In genomic region chr19:2507109-2507508, GRCh38 we compare ENCODE assay signal across 1 cellular context.
TF ChIP-seq lines count a peak whose summit lies in the region.

No MANE protein-coding gene starts in this region.

TF ChIP-seq in K562, 482 proteins besides CTCF, POLR2A, EP300 and RAD21 (continued from another document and continues in another):
- TF ChIP-seq ZBTB40 (IDR thresholded peaks at IDR 0.05) (0 out of 2 replicates have a peak, but pooled peaks have one; percentile 38), ZBTB40 (CRISPR knock-in tag; IDR thresholded peaks at IDR 0.05) (no peak), MITF (IDR thresholded peaks at IDR 0.05) (no peak), ZNF124 (CRISPR knock-in tag; IDR thresholded peaks at IDR 0.05) (no peak), SMC3 (conservative IDR thresholded peaks at IDR 0.05; ENCODE audit: insufficient read depth, low read depth, low read length) (no peak), HMGN3 (IDR thresholded peaks at IDR 0.05; ENCODE audit: borderline replicate concordance, extremely low read depth, insufficient read length, low read depth, low read length) (no peak), CHD2 (IDR thresholded peaks at IDR 0.05; ENCODE audit: low read depth, low read length) (no peak), ZNF609 (CRISPR knock-in tag; IDR thresholded peaks at IDR 0.05; ENCODE audit: borderline replicate concordance) (no peak), CBX5 (IDR thresholded peaks at IDR 0.05; ENCODE audit: borderline replicate concordance, low read depth) (no peak), PML (IDR thresholded peaks at IDR 0.05; ENCODE audit: low read length) (no peak), EZH2 (IDR thresholded peaks at IDR 0.05; ENCODE audit: borderline replicate concordance, low read depth, low read length) (no peak), KDM5B (IDR thresholded peaks at IDR 0.05; ENCODE audit: insufficient replicate concordance, low read depth, low read length) (no peak), HNRNPL (IDR thresholded peaks at IDR 0.05; ENCODE audit: low read depth, low read length) (no peak), CGGBP1 (CRISPR knock-in tag; IDR thresholded peaks at IDR 0.05) (no peak), ZNF239 (CRISPR knock-in tag; IDR thresholded peaks at IDR 0.05) (no peak; the same call in 1 of the 2 replicates), L3MBTL2 (IDR thresholded peaks at IDR 0.05) (peak; percentile 64), ATF1 (CRISPR knock-in tag; IDR thresholded peaks at IDR 0.05) (no peak), ATF1 (tag; IDR thresholded peaks at IDR 0.05) (peak; percentile 57), RFX7 (CRISPR knock-in tag; IDR thresholded peaks at IDR 0.05) (no peak), CREB3 (tag; conservative IDR thresholded peaks at IDR 0.05; ENCODE audit: low read depth) (0 out of 2 replicates have a peak, but pooled peaks have one; percentile 49), SMAD3 (CRISPR knock-in tag; conservative IDR thresholded peaks at IDR 0.05) (no peak), TFAM (CRISPR knock-in tag; conservative IDR thresholded peaks at IDR 0.05) (no peak), EP400 (IDR thresholded peaks at IDR 0.05) (peak; percentile 50; the same call in 1 of the 2 replicates), CBFB (CRISPR knock-in tag; IDR thresholded peaks at IDR 0.05) (no peak), MTF1 (CRISPR knock-in tag; IDR thresholded peaks at IDR 0.05; ENCODE audit: borderline replicate concordance) (no peak), SRSF7 (optimal IDR thresholded peaks at IDR 0.05; ENCODE audit: low read depth, low read length) (no peak), ZNF232 (CRISPR knock-in tag; IDR thresholded peaks at IDR 0.05) (no peak), ZNF24 (IDR thresholded peaks at IDR 0.05) (peak; percentile 71; the same call in 1 of the 2 replicates), NFATC3 (IDR thresholded peaks at IDR 0.05) (no peak), MEF2D (tag; conservative IDR thresholded peaks at IDR 0.05; ENCODE audit: low read depth) (no peak), ZBTB49 (CRISPR knock-in tag; IDR thresholded peaks at IDR 0.05; ENCODE audit: borderline replicate concordance) (no peak)
- TF ChIP-seq, protein P1, sequence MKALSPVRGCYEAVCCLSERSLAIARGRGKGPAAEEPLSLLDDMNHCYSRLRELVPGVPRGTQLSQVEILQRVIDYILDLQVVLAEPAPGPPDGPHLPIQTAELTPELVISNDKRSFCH (CRISPR knock-in tag; IDR thresholded peaks at IDR 0.05) = no peak
- TF ChIP-seq, protein P1 (tag; IDR thresholded peaks at IDR 0.05) = no peak
- TF ChIP-seq, protein P2, sequence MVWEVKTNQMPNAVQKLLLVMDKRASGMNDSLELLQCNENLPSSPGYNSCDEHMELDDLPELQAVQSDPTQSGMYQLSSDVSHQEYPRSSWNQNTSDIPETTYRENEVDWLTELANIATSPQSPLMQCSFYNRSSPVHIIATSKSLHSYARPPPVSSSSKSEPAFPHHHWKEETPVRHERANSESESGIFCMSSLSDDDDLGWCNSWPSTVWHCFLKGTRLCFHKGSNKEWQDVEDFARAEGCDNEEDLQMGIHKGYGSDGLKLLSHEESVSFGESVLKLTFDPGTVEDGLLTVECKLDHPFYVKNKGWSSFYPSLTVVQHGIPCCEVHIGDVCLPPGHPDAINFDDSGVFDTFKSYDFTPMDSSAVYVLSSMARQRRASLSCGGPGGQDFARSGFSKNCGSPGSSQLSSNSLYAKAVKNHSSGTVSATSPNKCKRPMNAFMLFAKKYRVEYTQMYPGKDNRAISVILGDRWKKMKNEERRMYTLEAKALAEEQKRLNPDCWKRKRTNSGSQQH (CRISPR knock-in tag; IDR thresholded peaks at IDR 0.05) = no peak
